ENCODE assay signal across 8 cellular contexts in genomic region chr7:98584830-98585229, GRCh38. TPM values are rescaled to one million over a fixed set of nuclear protein-coding genes. Genes with fewer than 3 reads are reported as not detected.
"Had no signal": no experiment of that assay in that cellular context is flagged by ENCODE, and none has a peak within 500 bp of the region (broad histone marks: within the 10 kb centered on the region; RNA-seq: fewer than 3 reads in every experiment).

No MANE protein-coding gene starts in this region.

- H3K4me3 ChIP-seq: GM12878 had no signal

- ATAC-seq: GM12878 had no signal

- FAIRE-seq: G401.6, GM12878, GM12891, GM12892, GM18507, GM19239 had no signal

- DNase-seq: GDM1, GF-D8 had no signal

RNA-seq across cellular contexts. Expression of gene NPTX2, which starts 32.3 kb away (rescaled TPM):
- total RNA-seq: GM12878 had no signal
